Comparison of ENCODE assay signal across 24 cellular contexts in genomic region chr18:9364242-9364641, GRCh38. TPM values are rescaled to one million over a fixed set of nuclear protein-coding genes. Genes with fewer than 3 reads are reported as not detected.
DNase-seq lines count a peak whose midpoint lies in the region; ATAC-seq, FAIRE-seq and TF ChIP-seq lines count a peak whose summit lies in the region.
"Had no signal": no experiment of that assay in that cellular context is flagged by ENCODE, and none has a peak within 500 bp of the region (broad histone marks: within the 10 kb centered on the region; RNA-seq: fewer than 3 reads in every experiment).

No MANE protein-coding gene starts in this region.

- peaks cover 0 to 5% of the 10 kb centered on the region in 2 experiments; a peak in 1 of 4 replicates for H3K36me3 ChIP-seq in HCT116 (ENCODE audit: control insufficient read depth in 1 of 2, insufficient read depth in 2 of 2, low read length in 2 of 2)
- peaks cover 10% of the 10 kb centered on the region for H3K36me3 ChIP-seq in thoracic aorta
- no peaks in the 10 kb centered on the region for H3K36me3 ChIP-seq in pancreas
- H3K36me3 ChIP-seq: upper lobe of right lung had no signal

- POLR2A ChIA-PET in HCT116 (lab: Charles Lee) = interaction anchor here (0.9 kb wide), 1 partner anchor 16 kb away, joined by 3 read pairs; no protein-coding TSS in a partner anchor
- POLR2A ChIA-PET in RWPE1 (lab: Yijun Ruan, JAX; ENCODE audit: low non-redundant PET) = no interaction called here

- intact Hi-C loops in HCT116 (cut with micrococcal nuclease) (loop anchor here (5.0 kb wide), 1 partner anchor 113 kb away; the partner anchor contains the start of gene RALBP1), pancreas (cut with DNase I) (no loop called here)

- H3K4me1 ChIP-seq in HCT116 (ENCODE audit: control insufficient read depth in 1 of 2, insufficient read depth in 2 of 2, low read length in 2 of 2) (peaks cover 33 to 53% of the 10 kb centered on the region in 2 experiments), thoracic aorta (ENCODE audit: control insufficient read depth in 1 of 2, low read depth in 2 of 2) (peaks cover 54 to 57% of the 10 kb centered on the region in 2 donors), pancreas (no peaks in the 10 kb centered on the region)
- H3K4me1 ChIP-seq: body of pancreas, parathyroid adenoma, right atrium auricular region, upper lobe of right lung had no signal

- H3K27ac ChIP-seq in HCT116 (ENCODE audit: low read depth, low read length) (peak overlapping the region; percentile 46; the same call in 1 of the 2 replicates), RWPE1 (no peak overlapping the region), epithelial cell of prostate (peak overlapping the region; percentile 12), thoracic aorta (peak overlapping the region; percentile 2 to 80), pancreas (no peak overlapping the region)
- H3K27ac ChIP-seq: body of pancreas, parathyroid adenoma, right atrium auricular region, upper lobe of right lung had no signal

- peak; percentile 79 for ATAC-seq in HCT116
- ATAC-seq in thoracic aorta (ENCODE audit: insufficient number of reproducible peaks, low FRiP score, low read depth) = no peak
- no peak for ATAC-seq in HG03039 (IDR thresholded peaks at IDR 0.05; ENCODE audit: unreplicated experiment)
- no peak for ATAC-seq in pancreas
- ATAC-seq: activated T-cell treated with anti-CD3 and anti-CD28 coated beads, Interleukin-2, amount 50 U/mL, for 4 hours; body of pancreas; upper lobe of right lung had no signal

- TF ChIP-seq CTCF in HCT116 (IDR thresholded peaks at IDR 0.05 in 2 of 3, conservative IDR thresholded peaks at IDR 0.05 in 1 of 3; ENCODE audit: borderline replicate concordance in 1 of 3, insufficient read depth in 1 of 3, low read depth in 2 of 3, low read length in 2 of 3) (no peak), RWPE1 (conservative IDR thresholded peaks at IDR 0.05; ENCODE audit: low read depth) (no peak), thoracic aorta (IDR thresholded peaks at IDR 0.05) (no peak), pancreas (IDR thresholded peaks at IDR 0.05) (no peak)

- H3K4me3 ChIP-seq in HCT116 (replicated peaks in 1 of 2; ENCODE audit: low read depth in 1 of 2, low read length in 2 of 2) (peak overlapping the region in 1 of 2 experiments; percentile 47; a peak in 2 of 4 replicates), thoracic aorta (no peak overlapping the region), pancreas (no peak overlapping the region)
- H3K4me3 ChIP-seq: body of pancreas, right atrium auricular region, smooth muscle cell, upper lobe of right lung had no signal

- CTCF ChIA-PET in HCT116 (lab: Charles Lee) (interaction anchor here (1.0 kb wide), 1 partner anchor 291 kb away, joined by 3 read pairs; no protein-coding TSS in a partner anchor), RWPE1 (lab: Yijun Ruan, JAX) (interaction anchor here (1.1 kb wide), 1 partner anchor 16 kb away, joined by 3 read pairs; no protein-coding TSS in a partner anchor)

- FAIRE-seq in pancreas (lab: Jason Lieb, UNC) = no peak
- FAIRE-seq: GM12891 had no signal

- H3K9me2 ChIP-seq in HCT116 (ENCODE audit: insufficient read depth) = no peaks in the 10 kb centered on the region

- WGBS in pancreas, 2 donors = 88 to 90% methylated on average over 8 of the region's 8 CpGs

- H3K79me2 ChIP-seq in HCT116 (ENCODE audit: insufficient read depth, low read length) = 0 out of 2 replicates have a peak, but pooled peaks cover 2% of the 10 kb centered on the region

- DNase-seq in HCT116 (ENCODE audit: low read depth, low spot score) = peak; percentile 84
- DNase-seq in RWPE1 (ENCODE audit: low spot score) = peak; percentile 60
- peak; percentile 22 for DNase-seq in epithelial cell of prostate (ENCODE audit: low read depth, low spot score)
- DNase-seq in thoracic aorta (ENCODE audit: low spot score) = no peak
- DNase-seq in pancreas = no peak
- DNase-seq in NOMO-1 treated with dmso at 0.1 percent for 144 hours (lab: John Stamatoyannopoulos, UW; ENCODE audit: unreplicated experiment) = no peak
- DNase-seq: activated B cell treated with CpG ODN at 0.5 μM for 24 hours; activated CD4-positive, alpha-beta T cell treated with anti-CD3 and anti-CD28 coated beads, Interleukin-2, amount 50 U/mL, for 1 hour; activated T-cell treated with anti-CD3 and anti-CD28 coated beads, Interleukin-2, amount 50 U/mL, for 4 hours; body of pancreas; C1 segment of cervical spinal cord; KG1; NCI-H1436; NCI-H2107; NCI-H446 treated with DMSO at 0.1 percent for 48 hours; SHP77; SW 1271; T-helper 9 cell; upper lobe of right lung had no signal

- BruUV-seq in HCT116 (replicated peaks; lab: Mats Ljungman, UMichigan) = no TSS peak

- no peaks in the 10 kb centered on the region for H4K20me1 ChIP-seq in HCT116 (ENCODE audit: insufficient read depth)

- H3K9ac ChIP-seq in HCT116 (ENCODE audit: low read length) = peak overlapping the region; percentile 14
- H3K9ac ChIP-seq: parathyroid adenoma had no signal

- H3K9me3 ChIP-seq in HCT116 (ENCODE audit: control insufficient read depth in 1 of 2, insufficient read depth in 1 of 2, low read depth in 1 of 2, low read length in 2 of 2) (no peaks in the 10 kb centered on the region), thoracic aorta (no peaks in the 10 kb centered on the region), pancreas (no peaks in the 10 kb centered on the region)
- H3K9me3 ChIP-seq: body of pancreas, right atrium auricular region, upper lobe of right lung had no signal

- no peak for TF ChIP-seq POLR2A in HCT116 (IDR thresholded peaks at IDR 0.05; ENCODE audit: borderline replicate concordance, extremely low read depth, insufficient read depth, insufficient read length)

- H3K4me2 ChIP-seq in HCT116 (ENCODE audit: low read length) = peak overlapping the region; percentile 75
- H3K4me2 ChIP-seq: smooth muscle cell had no signal

- H3K27me3 ChIP-seq in HCT116 (ENCODE audit: insufficient read depth, low read length) (no peaks in the 10 kb centered on the region), thoracic aorta (replicated peaks; ENCODE audit: insufficient read depth) (no peaks in the 10 kb centered on the region), pancreas (no peaks in the 10 kb centered on the region)
- H3K27me3 ChIP-seq: body of pancreas, right atrium auricular region, upper lobe of right lung had no signal

- peak; percentile 25 for TF ChIP-seq RAD21 in HCT116 (IDR thresholded peaks at IDR 0.05; ENCODE audit: low read depth)

- RAD21 ChIA-PET in HCT116 (lab: Charles Lee; ENCODE audit: low non-redundant PET in 1 of 2, low total read pairs in 2 of 2, uncharacterized antibody in 2 of 2, unreplicated experiment in 2 of 2) = no interaction called here

- no peak overlapping the region for H2AFZ ChIP-seq in HCT116 (ENCODE audit: low read depth, low read length, poor library complexity, severe bottlenecking)
- H2AFZ ChIP-seq: parathyroid adenoma had no signal

TF ChIP-seq in HCT116, 20 proteins besides CTCF, POLR2A, EP300 and RAD21 (continues in another document):
- TF ChIP-seq SIN3A (IDR thresholded peaks at IDR 0.05; ENCODE audit: low read depth) = peak; percentile 71
- peak; percentile 77 for TF ChIP-seq CEBPB (IDR thresholded peaks at IDR 0.05; ENCODE audit: low read depth)
- no peak for TF ChIP-seq TCF7L2 (IDR thresholded peaks at IDR 0.05; ENCODE audit: borderline replicate concordance, extremely low read depth, insufficient read depth, insufficient read length)
- no peak for TF ChIP-seq ELF1 (IDR thresholded peaks at IDR 0.05; ENCODE audit: borderline replicate concordance, low read depth)
- peak; percentile 41; the same call in 1 of the 2 replicates for TF ChIP-seq POLR2AphosphoS5 (IDR thresholded peaks at IDR 0.05; ENCODE audit: low read depth, low read length)
- TF ChIP-seq EGR1 (IDR thresholded peaks at IDR 0.05; ENCODE audit: low read depth) = peak; percentile 41; the same call in 1 of the 2 replicates
- no peak for TF ChIP-seq ZBTB33 (IDR thresholded peaks at IDR 0.05; ENCODE audit: extremely low read depth, insufficient replicate concordance, low read length)
- TF ChIP-seq SRF (IDR thresholded peaks at IDR 0.05; ENCODE audit: low read depth) = no peak
- peak; percentile 27 for TF ChIP-seq YY1 (IDR thresholded peaks at IDR 0.05; ENCODE audit: extremely low read depth, insufficient replicate concordance, low read depth, low read length)
- peak; percentile 92 for TF ChIP-seq FOSL1 (IDR thresholded peaks at IDR 0.05; ENCODE audit: low read depth)
- TF ChIP-seq MAX (IDR thresholded peaks at IDR 0.05) = peak; percentile 54
- TF ChIP-seq JUND (IDR thresholded peaks at IDR 0.05) = peak; percentile 82
- no peak for TF ChIP-seq ATF3 (IDR thresholded peaks at IDR 0.05)

RNA-seq across cellular contexts. Expression of gene TWSG1, which starts 29.7 kb away (rescaled TPM):
- 35.7 TPM for total RNA-seq in HCT116 (2021; ENCODE audit: unreplicated experiment)
- polyA plus RNA-seq in HCT116 (2012) = 23.2 and 24.5 TPM in 2 replicates
- total RNA-seq in thoracic aorta = 100 to 1,000 TPM; 107 to 130 TPM
- 10 to 100 TPM in 2 of 6 donors, 1 to 10 TPM in 4; 4.1 to 13.7 (median 6.1) TPM for total RNA-seq in pancreas
- polyA plus RNA-seq in pancreas = 1 to 10 TPM; 2.5 to 7.0 TPM

Comparison
In these comparisons a context has a peak if more than half of its experiments do, and no peak if none do; other contexts are left out.
1. DNase-seq: peak in HCT116 (single experiment), RWPE1 (single experiment) and epithelial cell of prostate (single experiment); none in thoracic aorta (single experiment), pancreas (0 of 6) and NOMO-1 treated with dmso at 0.1 percent for 144 hours (single experiment).
2. H3K27ac ChIP-seq: peak in HCT116 (single experiment), epithelial cell of prostate (single experiment) and thoracic aorta (2 of 2); none in RWPE1 (single experiment) and pancreas (0 of 4).